In the genomic region with DNA sequence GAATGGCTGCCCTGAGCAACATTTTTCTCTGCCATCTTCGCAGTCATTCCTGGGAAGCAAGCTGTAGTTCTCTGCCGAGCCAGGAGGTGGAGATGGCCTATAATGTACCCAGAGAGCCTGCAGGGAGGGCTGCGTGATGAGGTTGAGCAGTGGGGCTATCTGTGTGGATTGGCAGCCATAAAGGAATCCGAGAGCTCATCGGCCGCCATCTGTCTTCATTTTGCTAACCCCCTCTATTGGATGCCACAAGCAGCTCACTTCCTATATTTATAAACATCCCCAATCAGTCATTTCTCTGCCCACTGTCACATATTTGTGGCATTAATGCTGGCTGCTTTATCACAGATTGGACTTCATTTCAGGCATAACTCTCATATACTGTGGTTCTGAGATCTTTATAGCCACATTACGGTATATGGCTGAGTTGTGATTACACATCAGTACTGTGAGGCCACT, we compare ENCODE assay signal across 8 cellular contexts.
DNase-seq lines count a peak whose midpoint lies in the region; ATAC-seq lines count a peak whose summit lies in the region.

No MANE protein-coding gene starts in this region.

- ATAC-seq in HG02623 (IDR thresholded peaks at IDR 0.05; ENCODE audit: unreplicated experiment): peak; percentile 83

- DNase-seq in SHP77 (lab: John Stamatoyannopoulos, UW) (peak; percentile 23 to 40), SHP77 treated with DMSO at 0.1 percent for 48 hours (lab: John Stamatoyannopoulos, UW) (no peak), OCI-M1 (lab: John Stamatoyannopoulos, UW) (peak; percentile 47), germinal center (ENCODE audit: low spot score) (peak; percentile 7), NOMO-1 (lab: John Stamatoyannopoulos, UW; ENCODE audit: unreplicated experiment in 2 of 2) (no peak), occipital lobe (lab: John Stamatoyannopoulos, UW) (no peak)
- no peak for DNase-seq in stimulated activated CD4-positive, alpha-beta T cell treated with anti-CD3 and anti-CD28 coated beads, Interleukin-12 subunit alpha, Interleukin-12 subunit beta, amount 100 ng/mL, for 4 hours

Comparison
In these comparisons a context has a peak if more than half of its experiments do, and no peak if none do; other contexts are left out.
1. DNase-seq: peak in SHP77 (2 of 2), OCI-M1 (single experiment) and germinal center (single experiment); none in SHP77 treated with DMSO at 0.1 percent for 48 hours (single experiment), NOMO-1 (0 of 2), stimulated activated CD4-positive, alpha-beta T cell treated with anti-CD3 and anti-CD28 coated beads, Interleukin-12 subunit alpha, Interleukin-12 subunit beta, amount 100 ng/mL, for 4 hours (single experiment) and occipital lobe (single experiment).